ENCODE assay signal across 13 cellular contexts in genomic region chr17:28170771-28171170, GRCh38.
"Had no signal": no experiment of that assay in that cellular context is flagged by ENCODE, and none has a peak within 500 bp of the region (broad histone marks: within the 10 kb centered on the region; RNA-seq: fewer than 3 reads in every experiment).

No MANE protein-coding gene starts in this region.

- H3K4me3 Mint-ChIP-seq: activated naive CD4-positive, alpha-beta T cell treated with anti-CD3 and anti-CD28 coated beads, Interleukin-2, amount 50 U/mL, for 24 hours; nephron; T-helper 2 cell treated with Interferon-gamma antibody and Interleukin-4, amounts not matched to agents 5 μg/mL and 100 μg/mL, for 36 hours had no signal

- H3K27me3 Mint-ChIP-seq: activated naive CD4-positive, alpha-beta T cell treated with anti-CD3 and anti-CD28 coated beads, Interleukin-2, amount 50 U/mL, for 24 hours had no signal

- H3K27ac ChIP-seq: sigmoid colon, suprapubic skin, upper lobe of right lung had no signal

- ATAC-seq: activated CD4-positive, CD25-positive, alpha-beta regulatory T cell treated with anti-CD3 and anti-CD28 coated beads, Interleukin-2, amount 50 U/mL, for 24 hours; upper lobe of right lung had no signal

- H3K4me1 ChIP-seq: suprapubic skin, upper lobe of right lung had no signal

- H3K4me3 ChIP-seq: sigmoid colon, suprapubic skin, upper lobe of right lung had no signal

- H3K9me3 ChIP-seq: sigmoid colon, suprapubic skin, upper lobe of right lung had no signal

- DNase-seq: amniotic stem cell; kidney glomerular epithelial cell; mesendoderm; sigmoid colon; stimulated activated CD4-positive, alpha-beta T cell treated with anti-CD3 and anti-CD28 coated beads, Interleukin-12 subunit alpha, Interleukin-12 subunit beta, amount 100 ng/mL, for 4 hours; stimulated activated naive CD4-positive, alpha-beta T cell treated with Interleukin-2 at 50 U/mL for 16 hours; upper lobe of right lung had no signal

- H3K9me3 Mint-ChIP-seq: activated naive CD4-positive, alpha-beta T cell treated with anti-CD3 and anti-CD28 coated beads, Interleukin-2, amount 50 U/mL, for 24 hours; activated T-helper 2 cell treated with anti-CD3 and anti-CD28 coated beads, Interferon-gamma antibody, Interleukin-2, Interleukin-4, amounts not matched to agents 10 μg/mL and 5 μg/mL and 100 μg/mL, durations not matched to agents 14 hours and 24 hours and 36 hours; nephron; T-helper 2 cell treated with Interferon-gamma antibody and Interleukin-4, amounts not matched to agents 5 μg/mL and 100 μg/mL, for 36 hours had no signal

- H3K27ac Mint-ChIP-seq: activated naive CD4-positive, alpha-beta T cell treated with anti-CD3 and anti-CD28 coated beads, Interleukin-2, amount 50 U/mL, for 24 hours; activated T-helper 2 cell treated with anti-CD3 and anti-CD28 coated beads, Interferon-gamma antibody, Interleukin-2, Interleukin-4, amounts not matched to agents 10 μg/mL and 5 μg/mL and 100 μg/mL, durations not matched to agents 14 hours and 24 hours and 36 hours; nephron; T-helper 2 cell treated with Interferon-gamma antibody and Interleukin-4, amounts not matched to agents 5 μg/mL and 100 μg/mL, for 36 hours had no signal

- H3K27me3 ChIP-seq: sigmoid colon, suprapubic skin, upper lobe of right lung had no signal
